ENCODE assay signal across 16 cellular contexts in the genomic region with DNA sequence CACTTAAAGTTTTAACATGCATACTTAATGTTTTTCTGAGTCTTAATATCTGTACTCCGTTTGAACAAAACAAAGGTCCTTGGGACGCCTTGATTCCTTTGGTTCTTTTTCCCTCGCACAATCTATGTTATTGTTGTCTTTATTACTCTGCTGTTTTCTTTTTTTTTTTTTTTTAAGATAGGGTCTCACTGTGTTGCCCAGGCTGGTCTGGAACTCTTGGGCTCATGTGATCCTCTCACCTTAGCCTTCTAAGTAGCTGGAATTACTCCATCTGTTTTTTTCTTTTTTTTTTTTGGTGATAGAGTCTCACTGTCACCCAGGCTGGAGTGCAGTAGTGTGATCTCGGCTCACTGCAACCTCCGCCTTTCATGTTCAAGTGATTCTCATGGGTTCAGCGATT. TPM values are rescaled to one million over a fixed set of nuclear protein-coding genes. Genes with fewer than 3 reads are reported as not detected.
DNase-seq lines count a peak whose midpoint lies in the region; ATAC-seq, FAIRE-seq and TF ChIP-seq lines count a peak whose summit lies in the region.
"Had no signal": no experiment of that assay in that cellular context is flagged by ENCODE, and none has a peak within 500 bp of the region (broad histone marks: within the 10 kb centered on the region; RNA-seq: fewer than 3 reads in every experiment).

No MANE protein-coding gene starts in this region.

- POLR2A ChIA-PET in HEK293 (lab: Yijun Ruan, JAX) (interaction anchor here (0.6 to 0.8 kb wide), 2 partner anchors 29 to 53 kb away, joined by 4 to 7 read pairs; no protein-coding TSS in a partner anchor), K562 (lab: Yijun Ruan, JAX) (no interaction called here)

- peaks cover 32% of the 10 kb centered on the region for H3K36me3 Mint-ChIP-seq in memory B cell

- no peak overlapping the region for H3K4me2 ChIP-seq in K562 (ENCODE audit: insufficient read depth, low read length)

- H3K4me3 Mint-ChIP-seq in memory B cell: no peak overlapping the region
- H3K4me3 Mint-ChIP-seq: B cell; CD4-positive, alpha-beta T cell had no signal

- no peak for TF ChIP-seq EP300 in K562 (IDR thresholded peaks at IDR 0.05; ENCODE audit: low read length)

- H3K27ac Mint-ChIP-seq in memory B cell: peak overlapping the region; percentile 4
- H3K27ac Mint-ChIP-seq: B cell; CD4-positive, alpha-beta T cell had no signal

- H3K36me3 ChIP-seq in HEK293 (ENCODE audit: control insufficient read depth in 2 of 2, insufficient read depth in 1 of 2, low read length in 2 of 2): peaks cover 61 to 66% of the 10 kb centered on the region in 2 experiments
- peaks cover 94% of the 10 kb centered on the region for H3K36me3 ChIP-seq in K562 (ENCODE audit: control insufficient read depth, insufficient read depth, low read length)
- H3K36me3 ChIP-seq in thyroid gland: peaks cover 22 to 30% of the 10 kb centered on the region in 2 donors

- ATAC-seq in K562 (no peak; the same call in 2 of the 3 replicates), memory B cell (ENCODE audit: low read depth) (no peak)

- H3K9me3 Mint-ChIP-seq in memory B cell: no peaks in the 10 kb centered on the region
- H3K9me3 Mint-ChIP-seq: CD4-positive, alpha-beta T cell had no signal

- FAIRE-seq in K562 (lab: Jason Lieb, UNC) (no peak), RCC 7860 (lab: Jason Lieb, UNC) (no peak)
- FAIRE-seq: A204.1, H1 had no signal

- intact Hi-C loops in K562 (cut with micrococcal nuclease) (no loop called here), thyroid gland (cut with DNase I) (no loop called here)

- H3K27ac ChIP-seq in HEK293 (ENCODE audit: extremely low read depth, low read depth, low read length): no peak overlapping the region
- peak overlapping the region; percentile 24; the same call in 1 of the 3 replicates for H3K27ac ChIP-seq in K562 (ENCODE audit: extremely low read depth, low read depth, low read length)
- H3K27ac ChIP-seq in thyroid gland: no peak overlapping the region
- H3K27ac ChIP-seq: HL-60 had no signal

- CTCF ChIA-PET in HEK293 (lab: Yijun Ruan, JAX): no interaction called here
- CTCF ChIA-PET in K562 (lab: Yijun Ruan, JAX; ENCODE audit: low intra/inter-chr PET ratio): no interaction called here

- no peaks in the 10 kb centered on the region for H3K27me3 Mint-ChIP-seq in memory B cell
- H3K27me3 Mint-ChIP-seq: B cell; CD4-positive, alpha-beta T cell had no signal

- H3K27me3 ChIP-seq in K562 (ENCODE audit: control insufficient read depth in 2 of 2, insufficient read depth in 2 of 2, low read length in 2 of 2) (no peaks in the 10 kb centered on the region), thyroid gland (no peaks in the 10 kb centered on the region)

- H2AFZ ChIP-seq in K562 (ENCODE audit: low read depth, low read length): no peak overlapping the region

- H3K79me2 ChIP-seq in K562 (ENCODE audit: control insufficient read depth, insufficient read depth, low read length): peaks cover 81% of the 10 kb centered on the region

- TF ChIP-seq POLR2A in K562 (conservative IDR thresholded peaks at IDR 0.05): no peak
- no peak for TF ChIP-seq POLR2A in thyroid gland (IDR thresholded peaks at IDR 0.05)

- no peaks in the 10 kb centered on the region for H3K4me1 Mint-ChIP-seq in memory B cell
- H3K4me1 Mint-ChIP-seq: B cell had no signal

- H3K9me3 ChIP-seq in HEK293 (ENCODE audit: control insufficient read depth, insufficient read depth, low read depth, low read length): no peaks in the 10 kb centered on the region
- H3K9me3 ChIP-seq in K562 (replicated peaks; ENCODE audit: control insufficient read depth, insufficient read depth, low read depth, low read length): no peaks in the 10 kb centered on the region
- H3K9me3 ChIP-seq in thyroid gland: no peaks in the 10 kb centered on the region
- H3K9me3 ChIP-seq: HAP-1 had no signal

- H3K4me1 ChIP-seq in HEK293 (ENCODE audit: control insufficient read depth, insufficient read depth, low read length): no peaks in the 10 kb centered on the region
- peaks cover 3 to 13% of the 10 kb centered on the region in 2 experiments; a peak in 2 of 5 replicates for H3K4me1 ChIP-seq in K562 (replicated peaks in 1 of 2; ENCODE audit: control insufficient read depth in 2 of 2, insufficient read depth in 2 of 2, low read length in 2 of 2)
- no peaks in the 10 kb centered on the region for H3K4me1 ChIP-seq in thyroid gland
- H3K4me1 ChIP-seq: HAP-1 had no signal

- no peaks in the 10 kb centered on the region for H3K9me1 ChIP-seq in K562 (ENCODE audit: control insufficient read depth, insufficient read depth, low read length)

- no peak for TF ChIP-seq CTCF in HEK293 (tag by site-specific recombination; IDR thresholded peaks at IDR 0.05)
- TF ChIP-seq CTCF in K562 (IDR thresholded peaks at IDR 0.05 in 2 of 3, conservative IDR thresholded peaks at IDR 0.05 in 1 of 3; ENCODE audit: insufficient read depth in 2 of 3, low read depth in 1 of 3, low read length in 3 of 3): no peak
- TF ChIP-seq CTCF in thyroid gland (IDR thresholded peaks at IDR 0.05): no peak

- H3K4me3 ChIP-seq in HEK293 (ENCODE audit: low read depth, low read length): no peak overlapping the region
- no peak overlapping the region for H3K4me3 ChIP-seq in K562
- no peak overlapping the region for H3K4me3 ChIP-seq in thyroid gland (replicated peaks in 1 of 3)
- H3K4me3 ChIP-seq: HAP-1 had no signal

- no TSS peak for BruUV-seq in K562 (replicated peaks; lab: Mats Ljungman, UMichigan)

- no peak for TF ChIP-seq RAD21 in K562 (CRISPR knock-in tag; conservative IDR thresholded peaks at IDR 0.05 in 1 of 2, IDR thresholded peaks at IDR 0.05 in 1 of 2)

- 92% methylated on average over 6 of the region's 6 CpGs for WGBS in K562 (ENCODE audit: insufficient coverage, low coverage, missing lambda C conversion rate)
- WGBS in thyroid gland, 2 donors: 75 to 87% methylated on average over 6 of the region's 6 CpGs

- H3K9ac ChIP-seq in K562 (ENCODE audit: insufficient read depth in 1 of 2, low read depth in 2 of 2, low read length in 2 of 2): no peak overlapping the region

- DNase-seq in K562 (ENCODE audit: extremely low read depth in 1 of 4, low spot score in 3 of 4): no peak
- no peak for DNase-seq in memory B cell (ENCODE audit: low spot score in 2 of 2)
- peak; percentile 35 for DNase-seq in thyroid gland
- DNase-seq in stimulated activated CD4-positive, alpha-beta T cell treated with anti-CD3 and anti-CD28 coated beads, Interleukin-2, amount 100 ng/mL, for 48 hours: no peak
- DNase-seq in NCI-H526 (lab: John Stamatoyannopoulos, UW): no peak
- no peak for DNase-seq in RCC 7860 (ENCODE audit: low spot score)
- DNase-seq: C1 segment of cervical spinal cord; Calu3; CD4-positive, alpha-beta T cell; DMS 273 treated with DMSO at 0.1 percent for 48 hours had no signal

- H4K20me1 ChIP-seq in K562 (replicated peaks; ENCODE audit: control insufficient read depth, insufficient read depth, low read length): no peaks in the 10 kb centered on the region; the same call in 1 of the 2 replicates

- in situ Hi-C loops in K562 (cut with MboI): no loop called here

TF ChIP-seq in HEK293, 187 proteins besides CTCF, POLR2A, EP300 and RAD21 (continues in another document):
- no peak for TF ChIP-seq ZFP37 (tag by site-specific recombination; IDR thresholded peaks at IDR 0.05)
- no peak for TF ChIP-seq ZNF473 (tag by site-specific recombination; IDR thresholded peaks at IDR 0.05)
- TF ChIP-seq BCL11B (tag by site-specific recombination; IDR thresholded peaks at IDR 0.05; ENCODE audit: low read depth): no peak

TF ChIP-seq in K562, 482 proteins besides CTCF, POLR2A, EP300 and RAD21 (continues in another document):
- TF ChIP-seq MED1 (CRISPR knock-in tag; IDR thresholded peaks at IDR 0.05; ENCODE audit: borderline replicate concordance) (no peak), ZNF121 (CRISPR knock-in tag; conservative IDR thresholded peaks at IDR 0.05) (0 out of 2 replicates have a peak, but pooled peaks have one; percentile 32)

RNA-seq across cellular contexts. Expression of a gene that starts 13.2 kb away (rescaled TPM):
- 203 and 284 TPM in 2 replicates for total RNA-seq in K562 (2011; cell fraction: chromatin; rRNA removed; ENCODE audit: low replicate concordance)
- total RNA-seq in K562 (2011; cell fraction: nucleolus; rRNA removed): 117 and 140 TPM in 2 replicates
- total RNA-seq in K562 (2011; cell fraction: nucleoplasm; rRNA removed): 136 and 162 TPM in 2 replicates
- total RNA-seq in K562 (2014; rRNA removed) (65.3 and 69.9 TPM in 2 replicates), K562 (2014; rRNA removed; fragmentation: Illumina TruSeq; extraction: Trizol) (58.5 and 59.7 TPM in 2 replicates), K562 (2015; rRNA removed; fragmentation: Illumina TruSeq; extraction: Trizol) (50.9 and 60.2 TPM in 2 replicates), K562 (2021) (58.7 and 64.2 TPM in 2 replicates), thyroid gland (100 to 1,000 TPM in 1 of 4 donors, 10 to 100 TPM in 3; 46.3 to 109 (median 57.7) TPM)
- polyA plus RNA-seq in K562 (2011; rRNA removed) (81.4 and 91.1 TPM in 2 replicates), K562 (2014; fragmentation: Illumina TruSeq; extraction: Trizol) (58.4 and 65.2 TPM in 2 replicates), K562 (2014; fragmentation: Nextera tagmentation; extraction: Ambion mirVana) (10 to 100 TPM; 18.8 to 25.8 TPM), K562 (2014; rRNA removed) (55.5 and 73.7 TPM in 2 replicates)
- 46.9 and 65.5 TPM in 2 replicates for polyA plus RNA-seq in K562 (2011; cell fraction: cytosol; rRNA removed)
- polyA plus RNA-seq in K562 (2011; cell fraction: nucleus; rRNA removed): 106 and 111 TPM in 2 replicates
- 41.9 and 61.1 TPM in 2 replicates for polyA plus RNA-seq in K562 (2012)
- 118 and 129 TPM in 2 replicates for polyA minus RNA-seq in K562 (2011; rRNA and poly(A)+ RNA removed)
- polyA minus RNA-seq in K562 (2011; cell fraction: cytosol; rRNA and poly(A)+ RNA removed): 14.8 and 32.9 TPM in 2 replicates
- 104 and 111 TPM in 2 replicates for polyA minus RNA-seq in K562 (2011; cell fraction: nucleus; rRNA and poly(A)+ RNA removed)

RNA-seq across cellular contexts. Expression of a gene that starts 21.8 kb away (rescaled TPM):
- 0.44 and 0.51 TPM in 2 replicates for total RNA-seq in K562 (2011; cell fraction: chromatin; rRNA removed; ENCODE audit: low replicate concordance)
- 0.26 and 0.50 TPM in 2 replicates for total RNA-seq in K562 (2011; cell fraction: nucleolus; rRNA removed)
- 0.38 and 0.51 TPM in 2 replicates for total RNA-seq in K562 (2011; cell fraction: nucleoplasm; rRNA removed)
- total RNA-seq in K562 (2014; rRNA removed): 0.09 and 0.24 TPM in 2 replicates
- 0.18 and 0.45 TPM in 2 replicates for total RNA-seq in K562 (2014; rRNA removed; fragmentation: Illumina TruSeq; extraction: Trizol)
- total RNA-seq in K562 (2015; rRNA removed; fragmentation: Illumina TruSeq; extraction: Trizol): 0.36 and 0.49 TPM in 2 replicates
- 0.42 and 1.0 TPM in 2 replicates for total RNA-seq in K562 (2021)
- polyA plus RNA-seq in K562 (2011; rRNA removed): 0.34 and 1.1 TPM in 2 replicates
- 0.06 and 0.18 TPM in 2 replicates for polyA plus RNA-seq in K562 (2011; cell fraction: cytosol; rRNA removed)
- 0.47 and 1.4 TPM in 2 replicates for polyA plus RNA-seq in K562 (2011; cell fraction: nucleus; rRNA removed)
- 0.25 and 0.42 TPM in 2 replicates for polyA plus RNA-seq in K562 (2012)
- polyA plus RNA-seq in K562 (2014; fragmentation: Illumina TruSeq; extraction: Trizol): 0.35 and 0.59 TPM in 2 replicates
- under 1 TPM; 0.76 to 0.77 TPM for polyA plus RNA-seq in K562 (2014; fragmentation: Nextera tagmentation; extraction: Ambion mirVana)
- polyA plus RNA-seq in K562 (2014; rRNA removed): 0.05 and 1.4 TPM in 2 replicates
- 0.18 and 0.35 TPM in 2 replicates for polyA minus RNA-seq in K562 (2011; rRNA and poly(A)+ RNA removed)
- 1.1 TPM in 1 of 2 replicates, not detected in the other for polyA minus RNA-seq in K562 (2011; cell fraction: cytosol; rRNA and poly(A)+ RNA removed)
- polyA minus RNA-seq in K562 (2011; cell fraction: nucleus; rRNA and poly(A)+ RNA removed): 0.22 and 0.40 TPM in 2 replicates
- total RNA-seq in thyroid gland: 1 to 10 TPM; 3.1 to 9.9 (median 7.1) TPM

Comparison
In these comparisons a context has a peak if more than half of its experiments do, and no peak if none do; other contexts are left out.
1. DNase-seq: peak in thyroid gland (2 of 2); none in K562 (0 of 4), memory B cell (0 of 2), stimulated activated CD4-positive, alpha-beta T cell treated with anti-CD3 and anti-CD28 coated beads, Interleukin-2, amount 100 ng/mL, for 48 hours (0 of 2), NCI-H526 (0 of 2) and RCC 7860 (single experiment).